In the genomic region with DNA sequence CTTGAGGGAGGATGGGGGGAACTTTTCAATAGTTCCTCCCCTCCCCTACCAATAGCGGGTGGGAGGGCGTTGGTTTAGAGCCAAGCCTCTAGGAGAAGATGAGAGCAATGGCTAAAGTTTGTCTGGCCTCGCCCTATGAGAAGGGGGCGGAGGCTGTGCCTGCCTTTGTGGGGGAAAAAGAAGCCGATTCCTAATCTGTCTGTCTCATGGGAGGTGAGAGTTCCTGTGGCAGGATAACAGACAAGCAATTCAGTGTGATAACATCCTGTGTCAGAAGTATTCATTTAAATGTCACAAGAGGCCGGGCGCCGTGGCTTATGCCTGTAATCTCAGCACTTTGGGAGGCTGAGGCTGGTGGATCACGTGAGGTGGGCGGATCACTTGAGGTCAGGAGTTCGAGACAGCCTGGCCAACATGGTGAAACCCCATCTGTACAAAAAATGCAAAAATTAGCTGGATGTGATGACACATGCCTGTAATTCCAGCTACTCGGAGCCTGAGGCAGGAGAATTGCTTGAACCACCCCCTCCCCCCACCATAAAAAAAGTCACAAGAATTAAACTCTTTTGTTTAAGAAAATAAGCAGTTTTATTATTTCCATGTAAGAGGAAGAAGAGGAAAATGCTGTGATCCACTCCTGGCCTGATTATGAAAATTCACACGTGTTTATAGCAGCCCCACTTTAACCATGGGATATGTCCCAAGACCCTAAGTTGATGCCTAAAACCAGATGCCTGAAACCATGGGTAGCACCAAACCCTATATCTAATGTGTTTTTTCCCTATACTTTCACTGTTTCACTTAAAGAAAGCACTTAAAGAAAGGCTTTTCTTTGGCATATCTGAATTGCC, we compare ENCODE assay signal across 8 cellular contexts.
A peak's percentile ranks its signal among the peaks of the same experiment; 100 is the strongest.
DNase-seq lines count a peak whose midpoint lies in the region; ATAC-seq and TF ChIP-seq lines count a peak whose summit lies in the region.

No MANE protein-coding gene starts in this region.

- H3K9me3 ChIP-seq in adipocyte (ENCODE audit: control insufficient read depth, low read length) (no peaks in the 10 kb centered on the region), iPS-18a (ENCODE audit: control insufficient read depth, low read depth, low read length) (no peaks in the 10 kb centered on the region)

- H3K27ac ChIP-seq in iPS-18a (ENCODE audit: low read length) = no peak overlapping the region

- H3K9ac ChIP-seq in adipocyte (ENCODE audit: low read length) (peak overlapping the region; percentile 96), iPS-18a (ENCODE audit: low read length) (no peak overlapping the region)

- H3K4me3 ChIP-seq in adipocyte (ENCODE audit: low read length) = peak overlapping the region; percentile 96
- H3K4me3 ChIP-seq in iPS-18a (ENCODE audit: low read length) = peak overlapping the region; percentile 88

- no peak for TF ChIP-seq CTCF in GM10266 (IDR thresholded peaks at IDR 0.05; ENCODE audit: control insufficient read depth, insufficient read depth, low read depth, missing control alignments)

- peak; percentile 86 for DNase-seq in GM10266 (ENCODE audit: extremely low spot score)
- peak; percentile 62 for DNase-seq in T follicular helper cell (ENCODE audit: low read depth)
- peak; percentile 91 for DNase-seq in adipocyte (ENCODE audit: low read depth)
- DNase-seq in stimulated activated CD4-positive, alpha-beta T cell treated with anti-CD3 and anti-CD28 coated beads, Interleukin-12 subunit alpha, Interleukin-12 subunit beta, amount 100 ng/mL, for 4 hours = peak; percentile 72
- DNase-seq in NCI-H1417 treated with DMSO at 0.1 percent for 48 hours (lab: John Stamatoyannopoulos, UW) = no peak

- H3K27me3 ChIP-seq in adipocyte (replicated peaks; ENCODE audit: control insufficient read depth, insufficient read depth, low read length) (no peaks in the 10 kb centered on the region), iPS-18a (ENCODE audit: control insufficient read depth, insufficient read depth, low read length) (peaks cover 12% of the 10 kb centered on the region)

- ATAC-seq in HG03095 (IDR thresholded peaks at IDR 0.05; ENCODE audit: unreplicated experiment) (peak; percentile 54), HG02852 (IDR thresholded peaks at IDR 0.05; ENCODE audit: unreplicated experiment) (no peak)

- H3K4me1 ChIP-seq in adipocyte (ENCODE audit: control insufficient read depth, insufficient read depth, low read length) = peaks cover 28% of the 10 kb centered on the region
- peaks cover 16% of the 10 kb centered on the region for H3K4me1 ChIP-seq in iPS-18a (ENCODE audit: control insufficient read depth, low read depth, low read length)

- H3K36me3 ChIP-seq in adipocyte (ENCODE audit: control insufficient read depth, insufficient read depth, low read length, severe bottlenecking) (peaks cover 27% of the 10 kb centered on the region), iPS-18a (ENCODE audit: control insufficient read depth, low read depth, low read length) (no peaks in the 10 kb centered on the region)
